ENCODE assay signal across 1 cellular context in the genomic region with DNA sequence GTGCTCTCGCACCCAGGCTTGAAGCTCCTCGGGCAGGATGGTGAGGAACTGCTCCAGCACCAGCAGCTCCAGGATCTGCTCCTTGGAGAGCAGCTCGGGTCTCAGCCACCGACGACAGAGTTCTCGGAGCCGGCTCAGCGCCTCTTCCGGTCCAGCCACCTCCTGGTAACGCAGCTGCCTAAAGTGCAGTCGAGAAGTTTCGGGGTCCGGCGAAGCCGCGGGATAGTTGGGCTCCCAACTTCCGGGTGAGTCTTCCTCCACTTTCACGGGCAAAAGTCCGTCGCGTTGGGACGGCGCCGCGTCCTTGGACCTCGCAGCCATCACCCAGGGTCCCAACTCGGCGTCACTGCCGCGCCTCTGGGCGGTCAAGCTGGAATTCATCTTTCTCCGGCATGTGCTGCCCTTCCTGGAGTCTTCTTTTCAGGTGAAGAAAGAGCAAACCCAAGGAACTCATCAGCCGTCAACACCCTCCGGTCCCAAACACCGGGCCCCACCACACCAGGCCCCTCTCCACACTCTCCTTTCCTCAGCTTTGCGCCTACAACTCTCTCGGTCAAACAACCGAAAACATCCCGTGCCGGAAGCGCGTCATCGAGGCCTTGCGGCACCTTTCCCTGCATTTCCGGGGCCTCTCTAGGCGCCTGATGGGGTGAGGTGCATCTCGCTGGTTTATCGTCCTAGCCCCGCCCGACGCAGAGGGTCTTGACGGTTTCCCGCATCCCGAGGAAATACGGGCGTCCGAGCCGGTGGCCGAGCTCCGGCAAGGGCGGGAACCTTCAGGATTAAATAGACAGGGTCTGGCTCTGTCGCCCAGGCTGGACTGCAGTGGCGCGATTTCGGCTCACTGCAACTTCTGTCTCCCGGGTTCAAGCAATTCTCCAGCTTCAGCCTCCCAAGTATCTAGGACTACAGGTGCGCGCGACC.
TF ChIP-seq lines count a peak whose summit lies in the region.

ZNF394 (minus strand) TSS at position 569 of the 924 bp plus-strand sequence; CDS start at position 381, 188 bp downstream.

TF ChIP-seq in HepG2, 621 proteins besides CTCF, POLR2A, EP300 and RAD21 (continued from another document and continues in another):
- TF ChIP-seq, protein P1, sequence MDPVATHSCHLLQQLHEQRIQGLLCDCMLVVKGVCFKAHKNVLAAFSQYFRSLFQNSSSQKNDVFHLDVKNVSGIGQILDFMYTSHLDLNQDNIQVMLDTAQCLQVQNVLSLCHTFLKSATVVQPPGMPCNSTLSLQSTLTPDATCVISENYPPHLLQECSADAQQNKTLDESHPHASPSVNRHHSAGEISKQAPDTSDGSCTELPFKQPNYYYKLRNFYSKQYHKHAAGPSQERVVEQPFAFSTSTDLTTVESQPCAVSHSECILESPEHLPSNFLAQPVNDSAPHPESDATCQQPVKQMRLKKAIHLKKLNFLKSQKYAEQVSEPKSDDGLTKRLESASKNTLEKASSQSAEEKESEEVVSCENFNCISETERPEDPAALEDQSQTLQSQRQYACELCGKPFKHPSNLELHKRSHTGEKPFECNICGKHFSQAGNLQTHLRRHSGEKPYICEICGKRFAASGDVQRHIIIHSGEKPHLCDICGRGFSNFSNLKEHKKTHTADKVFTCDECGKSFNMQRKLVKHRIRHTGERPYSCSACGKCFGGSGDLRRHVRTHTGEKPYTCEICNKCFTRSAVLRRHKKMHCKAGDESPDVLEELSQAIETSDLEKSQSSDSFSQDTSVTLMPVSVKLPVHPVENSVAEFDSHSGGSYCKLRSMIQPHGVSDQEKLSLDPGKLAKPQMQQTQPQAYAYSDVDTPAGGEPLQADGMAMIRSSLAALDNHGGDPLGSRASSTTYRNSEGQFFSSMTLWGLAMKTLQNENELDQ (CRISPR knock-in tag; IDR thresholded peaks at IDR 0.05; ENCODE audit: borderline replicate concordance) = no peak
- TF ChIP-seq ZNF207 (IDR thresholded peaks at IDR 0.05; ENCODE audit: borderline replicate concordance) (no peak), KMT2A (CRISPR knock-in tag; IDR thresholded peaks at IDR 0.05) (peak; percentile 98), DBP (CRISPR knock-in tag; IDR thresholded peaks at IDR 0.05; ENCODE audit: not compliant biosample characterization) (peak; percentile 68), MXI1 (IDR thresholded peaks at IDR 0.05; ENCODE audit: borderline replicate concordance, low read depth, low read length) (peak; percentile 70; the same call in 1 of the 3 replicates), MEIS1 (CRISPR knock-in tag; IDR thresholded peaks at IDR 0.05; ENCODE audit: borderline replicate concordance) (peak; percentile 25; the same call in 1 of the 2 replicates), SP1 (IDR thresholded peaks at IDR 0.05) (no peak), SP1 (CRISPR knock-in tag; IDR thresholded peaks at IDR 0.05) (peak; percentile 56; the same call in 1 of the 2 replicates), LCORL (IDR thresholded peaks at IDR 0.05) (no peak), LCORL (CRISPR knock-in tag; IDR thresholded peaks at IDR 0.05) (peak; percentile 63; the same call in 1 of the 2 replicates), SNAPC4 (CRISPR knock-in tag; IDR thresholded peaks at IDR 0.05) (no peak), ZNF460 (CRISPR knock-in tag; IDR thresholded peaks at IDR 0.05; ENCODE audit: borderline replicate concordance) (no peak), TFAP4 (IDR thresholded peaks at IDR 0.05; ENCODE audit: borderline replicate concordance, low read depth) (peak; percentile 50; the same call in 1 of the 2 replicates), ZNF292 (CRISPR knock-in tag; IDR thresholded peaks at IDR 0.05; ENCODE audit: borderline replicate concordance, low read depth) (no peak), ZNF224 (CRISPR knock-in tag; IDR thresholded peaks at IDR 0.05) (peak; percentile 78; the same call in 1 of the 2 replicates), HNF1B (CRISPR knock-in tag; IDR thresholded peaks at IDR 0.05) (peak; percentile 77), REPIN1 (CRISPR knock-in tag; IDR thresholded peaks at IDR 0.05; ENCODE audit: borderline replicate concordance, low read depth) (peak; percentile 87), ZNF720 (CRISPR knock-in tag; IDR thresholded peaks at IDR 0.05) (no peak), CCDC6 (CRISPR knock-in tag; IDR thresholded peaks at IDR 0.05) (peak; percentile 70; the same call in 1 of the 2 replicates), ELF4 (CRISPR knock-in tag; IDR thresholded peaks at IDR 0.05; ENCODE audit: borderline replicate concordance) (0 out of 2 replicates have a peak, but pooled peaks have one; percentile 50), ZNF615 (CRISPR knock-in tag; IDR thresholded peaks at IDR 0.05; ENCODE audit: borderline replicate concordance) (no peak), ESRRA (CRISPR knock-in tag; IDR thresholded peaks at IDR 0.05; ENCODE audit: low read depth) (no peak), HOXA3 (CRISPR knock-in tag; IDR thresholded peaks at IDR 0.05) (peak; percentile 98), MEF2D (CRISPR knock-in tag; IDR thresholded peaks at IDR 0.05) (peak; percentile 61; the same call in 1 of the 2 replicates), MAZ (IDR thresholded peaks at IDR 0.05; ENCODE audit: borderline replicate concordance, low read depth, low read length) (no peak), MAZ (CRISPR knock-in tag; IDR thresholded peaks at IDR 0.05; ENCODE audit: low read depth) (peak; percentile 93), ZBTB38 (CRISPR knock-in tag; IDR thresholded peaks at IDR 0.05) (peak; percentile 50), TARDBP (CRISPR knock-in tag; IDR thresholded peaks at IDR 0.05) (peak; percentile 88), ZNF431 (CRISPR knock-in tag; IDR thresholded peaks at IDR 0.05; ENCODE audit: borderline replicate concordance, low read depth) (0 out of 2 replicates have a peak, but pooled peaks have one; percentile 40), NFKBIZ (CRISPR knock-in tag; IDR thresholded peaks at IDR 0.05) (peak; percentile 50; the same call in 1 of the 2 replicates)
- TF ChIP-seq, protein P2, sequence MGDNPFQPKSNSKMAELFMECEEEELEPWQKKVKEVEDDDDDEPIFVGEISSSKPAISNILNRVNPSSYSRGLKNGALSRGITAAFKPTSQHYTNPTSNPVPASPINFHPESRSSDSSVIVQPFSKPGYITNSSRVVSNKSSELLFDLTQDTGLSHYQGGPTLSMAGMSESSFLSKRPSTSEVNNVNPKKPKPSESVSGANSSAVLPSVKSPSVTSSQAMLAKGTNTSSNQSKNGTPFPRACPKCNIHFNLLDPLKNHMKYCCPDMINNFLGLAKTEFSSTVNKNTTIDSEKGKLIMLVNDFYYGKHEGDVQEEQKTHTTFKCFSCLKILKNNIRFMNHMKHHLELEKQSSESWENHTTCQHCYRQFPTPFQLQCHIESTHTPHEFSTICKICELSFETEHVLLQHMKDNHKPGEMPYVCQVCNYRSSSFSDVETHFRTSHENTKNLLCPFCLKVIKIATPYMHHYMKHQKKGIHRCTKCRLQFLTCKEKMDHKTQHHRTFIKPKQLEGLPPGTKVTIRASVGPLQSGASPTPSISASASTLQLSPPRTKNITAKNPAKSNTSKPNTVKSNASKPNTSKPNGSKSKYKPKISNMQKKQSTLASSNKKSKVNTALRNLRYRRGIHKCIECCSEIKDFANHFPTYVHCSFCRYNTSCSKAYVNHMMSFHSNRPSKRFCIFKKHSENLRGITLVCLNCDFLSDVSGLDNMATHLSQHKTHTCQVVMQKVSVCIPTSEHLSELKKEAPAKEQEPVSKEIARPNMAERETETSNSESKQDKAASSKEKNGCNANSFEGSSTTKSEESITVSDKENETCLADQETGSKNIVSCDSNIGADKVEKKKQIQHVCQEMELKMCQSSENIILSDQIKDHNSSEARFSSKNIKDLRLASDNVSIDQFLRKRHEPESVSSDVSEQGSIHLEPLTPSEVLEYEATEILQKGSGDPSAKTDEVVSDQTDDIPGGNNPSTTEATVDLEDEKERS (CRISPR knock-in tag; IDR thresholded peaks at IDR 0.05) = peak; percentile 18; the same call in 1 of the 2 replicates
- TF ChIP-seq, protein P3, sequence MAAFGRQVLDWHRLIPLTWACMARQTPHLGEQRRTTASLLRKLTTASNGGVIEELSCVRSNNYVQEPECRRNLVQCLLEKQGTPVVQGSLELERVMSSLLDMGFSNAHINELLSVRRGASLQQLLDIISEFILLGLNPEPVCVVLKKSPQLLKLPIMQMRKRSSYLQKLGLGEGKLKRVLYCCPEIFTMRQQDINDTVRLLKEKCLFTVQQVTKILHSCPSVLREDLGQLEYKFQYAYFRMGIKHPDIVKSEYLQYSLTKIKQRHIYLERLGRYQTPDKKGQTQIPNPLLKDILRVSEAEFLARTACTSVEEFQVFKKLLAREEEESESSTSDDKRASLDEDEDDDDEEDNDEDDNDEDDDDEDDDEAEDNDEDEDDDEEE (CRISPR knock-in tag; IDR thresholded peaks at IDR 0.05) = peak; percentile 73
